In genomic region chr4:94701606-94702300, GRCh38 we compare ENCODE assay signal across 27 cellular contexts. TPM values are rescaled to one million over a fixed set of nuclear protein-coding genes. Genes with fewer than 3 reads are reported as not detected.
A peak's percentile ranks its signal among the peaks of the same experiment; 100 is the strongest.
DNase-seq lines count a peak whose midpoint lies in the region; ATAC-seq, FAIRE-seq and TF ChIP-seq lines count a peak whose summit lies in the region.
"Had no signal": no experiment of that assay in that cellular context is flagged by ENCODE, and none has a peak within 500 bp of the region (broad histone marks: within the 10 kb centered on the region; RNA-seq: fewer than 3 reads in every experiment).

No MANE protein-coding gene starts in this region.

- no peak overlapping the region for H3K27ac ChIP-seq in astrocyte (ENCODE audit: low read depth, low read length)
- H3K27ac ChIP-seq in CD4-positive, alpha-beta memory T cell (ENCODE audit: low read depth, low read length), result no peak overlapping the region
- no peak overlapping the region for H3K27ac ChIP-seq in coronary artery
- H3K27ac ChIP-seq: BLaER1 had no signal

- no peaks in the 10 kb centered on the region for H3K79me2 ChIP-seq in astrocyte (ENCODE audit: insufficient read depth, low read length)

- no peak for TF ChIP-seq CTCF in astrocyte (IDR thresholded peaks at IDR 0.05; ENCODE audit: insufficient read depth, low read depth, low read length)
- TF ChIP-seq CTCF in glutamatergic neuron (IDR thresholded peaks at IDR 0.05; ENCODE audit: partially characterized antibody, unreplicated experiment), result no peak
- no peak for TF ChIP-seq CTCF in coronary artery (IDR thresholded peaks at IDR 0.05)

- H3K27me3 ChIP-seq in astrocyte (ENCODE audit: insufficient read depth, low read length), result no peaks in the 10 kb centered on the region
- no peaks in the 10 kb centered on the region for H3K27me3 ChIP-seq in CD4-positive, alpha-beta memory T cell (ENCODE audit: insufficient read depth, low read length)
- H3K27me3 ChIP-seq: BLaER1, MG63 had no signal

- H3K4me3 Mint-ChIP-seq in astrocyte (ENCODE audit: unreplicated experiment), result no peak overlapping the region
- no peak overlapping the region for H3K4me3 Mint-ChIP-seq in glutamatergic neuron (ENCODE audit: unreplicated experiment)
- no peak overlapping the region for H3K4me3 Mint-ChIP-seq in CD4-positive, alpha-beta memory T cell
- H3K4me3 Mint-ChIP-seq: CD4-positive, CD25-positive, alpha-beta regulatory T cell had no signal

- no peaks in the 10 kb centered on the region for H3K36me3 ChIP-seq in astrocyte (ENCODE audit: insufficient read depth, low read length)
- no peaks in the 10 kb centered on the region for H3K36me3 ChIP-seq in CD4-positive, alpha-beta memory T cell (ENCODE audit: insufficient read depth, low read length)
- H3K36me3 ChIP-seq: BLaER1, MG63 had no signal

- peak; percentile 45 for ATAC-seq in sciatic nerve
- ATAC-seq: Panc1 had no signal

- H3K4me1 ChIP-seq in astrocyte (ENCODE audit: insufficient read depth, low read length), result no peaks in the 10 kb centered on the region
- no peaks in the 10 kb centered on the region for H3K4me1 ChIP-seq in CD4-positive, alpha-beta memory T cell (ENCODE audit: insufficient read depth, low read length)
- H3K4me1 ChIP-seq: BLaER1 had no signal

- H4K20me1 ChIP-seq in astrocyte (ENCODE audit: insufficient read depth, low read length), result no peaks in the 10 kb centered on the region
- H4K20me1 ChIP-seq: BLaER1 had no signal

- CTCF ChIA-PET in CD4-positive, alpha-beta memory T cell (lab: Charles Lee; ENCODE audit: partially characterized antibody), result no interaction called here

- peak overlapping the region; percentile 57 for H3K4me2 ChIP-seq in astrocyte (ENCODE audit: low read length)
- H3K4me2 ChIP-seq: BLaER1, SK-N-SH had no signal

- no peak for FAIRE-seq in astrocyte (lab: Jason Lieb, UNC)
- FAIRE-seq: D721Med, GM19239 had no signal

- H3K9me3 Mint-ChIP-seq in astrocyte (ENCODE audit: unreplicated experiment) (no peaks in the 10 kb centered on the region), glutamatergic neuron (ENCODE audit: unreplicated experiment) (no peaks in the 10 kb centered on the region)
- H3K9me3 Mint-ChIP-seq in CD4-positive, alpha-beta memory T cell, result peaks cover 0 to 3% (median 0%) of the 10 kb centered on the region in 8 donors

- POLR2A ChIA-PET in CD4-positive, alpha-beta memory T cell (lab: Charles Lee; ENCODE audit: partially characterized antibody), result no interaction called here

- no peaks in the 10 kb centered on the region for H3K9me3 ChIP-seq in astrocyte (ENCODE audit: insufficient read depth, low read depth, low read length)
- no peaks in the 10 kb centered on the region for H3K9me3 ChIP-seq in CD4-positive, alpha-beta memory T cell (ENCODE audit: control insufficient read depth in 1 of 2, low read length in 2 of 2)
- H3K9me3 ChIP-seq: BLaER1, MG63, SK-N-SH had no signal

- intact Hi-C loops in sciatic nerve (cut with DNase I), result no loop called here
- intact Hi-C loops in CD4-positive, alpha-beta memory T cell (cut with micrococcal nuclease), result no loop called here

- H3K36me3 Mint-ChIP-seq in astrocyte (ENCODE audit: low read depth, unreplicated experiment) (no peaks in the 10 kb centered on the region), glutamatergic neuron (ENCODE audit: unreplicated experiment) (no peaks in the 10 kb centered on the region)
- no peaks in the 10 kb centered on the region for H3K36me3 Mint-ChIP-seq in CD4-positive, alpha-beta memory T cell
- H3K36me3 Mint-ChIP-seq: CD4-positive, CD25-positive, alpha-beta regulatory T cell had no signal

- no peak overlapping the region for H3K9ac ChIP-seq in astrocyte (ENCODE audit: low read length)
- H3K9ac ChIP-seq: BLaER1, SK-N-SH had no signal

- no peaks in the 10 kb centered on the region for H3K27me3 Mint-ChIP-seq in astrocyte (ENCODE audit: low read depth, unreplicated experiment)
- H3K27me3 Mint-ChIP-seq in glutamatergic neuron (ENCODE audit: unreplicated experiment), result no peaks in the 10 kb centered on the region
- peaks cover 2 to 4% of the 10 kb centered on the region in 2 donors for H3K27me3 Mint-ChIP-seq in CD4-positive, alpha-beta memory T cell

- H3K4me1 Mint-ChIP-seq in astrocyte (ENCODE audit: low read depth, unreplicated experiment) (no peaks in the 10 kb centered on the region), glutamatergic neuron (ENCODE audit: low read depth, unreplicated experiment) (no peaks in the 10 kb centered on the region)
- no peaks in the 10 kb centered on the region for H3K4me1 Mint-ChIP-seq in CD4-positive, alpha-beta memory T cell
- H3K4me1 Mint-ChIP-seq: CD4-positive, CD25-positive, alpha-beta regulatory T cell had no signal

- no peak overlapping the region for H3K4me3 ChIP-seq in astrocyte (ENCODE audit: insufficient read depth, low read depth, low read length)
- H3K4me3 ChIP-seq in CD4-positive, alpha-beta memory T cell (ENCODE audit: low read length in 2 of 2), result no peak overlapping the region
- no peak overlapping the region for H3K4me3 ChIP-seq in coronary artery
- H3K4me3 ChIP-seq: BLaER1, MG63 had no signal

- peak overlapping the region; percentile 78 for H2AFZ ChIP-seq in astrocyte (ENCODE audit: low read depth, low read length)

- H3K27ac Mint-ChIP-seq in astrocyte (ENCODE audit: unreplicated experiment) (no peak overlapping the region), glutamatergic neuron (ENCODE audit: unreplicated experiment) (no peak overlapping the region)
- no peak overlapping the region for H3K27ac Mint-ChIP-seq in CD4-positive, alpha-beta memory T cell
- H3K27ac Mint-ChIP-seq: CD4-positive, CD25-positive, alpha-beta regulatory T cell had no signal

- DNase-seq in M059J (ENCODE audit: low read depth), result peak; percentile 4
- DNase-seq in astrocyte (ENCODE audit: low read depth), result no peak
- DNase-seq in glutamatergic neuron, result peak; percentile 19
- no peak for DNase-seq in sciatic nerve (ENCODE audit: low spot score)
- DNase-seq in CD4-positive, alpha-beta memory T cell, result no peak
- no peak for DNase-seq in NCI-H226
- no peak for DNase-seq in NCI-H748 treated with DMSO at 0.1 percent for 48 hours (lab: John Stamatoyannopoulos, UW)
- DNase-seq in coronary artery (ENCODE audit: low spot score), result no peak
- DNase-seq: 8988T; ACHN; CD4-positive, CD25-positive, alpha-beta regulatory T cell; H7; KBM-7; MG63; NCI-H1105 treated with DMSO at 0.1 percent for 48 hours; NCI-H146; NCI-H1930; NCI-H2107; NCI-H446; NCI-H524 treated with DMSO at 0.1 percent for 48 hours; SHP77 treated with DMSO at 0.1 percent for 48 hours; SK-N-SH had no signal

RNA-seq across cellular contexts. Expression of gene BMPR1B, which starts 56.0 kb away (rescaled TPM):
- total RNA-seq in M059J (2014; rRNA removed; shearing (Covaris generic)), result 0.07 TPM in 1 of 2 replicates, not detected in the other
- total RNA-seq in astrocyte, result 12.1 and 14.1 TPM in 2 replicates
- 2.4 TPM for total RNA-seq in glutamatergic neuron (ENCODE audit: unreplicated experiment)
- 39.9 TPM for total RNA-seq in sciatic nerve
- total RNA-seq in CD4-positive, alpha-beta memory T cell, result under 1 TPM in 1 of 2 experiments, not detected in 1; 0.17 TPM
- polyA plus RNA-seq in CD4-positive, alpha-beta memory T cell, result not detected
- total RNA-seq: OCI-LY7 had no signal

Comparison
In these comparisons a context has a peak if more than half of its experiments do, and no peak if none do; other contexts are left out.
1. DNase-seq: peak in M059J (single experiment) and glutamatergic neuron (single experiment); none in astrocyte (single experiment), sciatic nerve (single experiment), CD4-positive, alpha-beta memory T cell (0 of 5), NCI-H226 (single experiment), NCI-H748 treated with DMSO at 0.1 percent for 48 hours (single experiment) and coronary artery (single experiment).